In genomic region chr21:39533545-39534226, GRCh38 we compare ENCODE assay signal across 14 cellular contexts.
"Had no signal": no experiment of that assay in that cellular context is flagged by ENCODE, and none has a peak within 500 bp of the region (broad histone marks: within the 10 kb centered on the region; RNA-seq: fewer than 3 reads in every experiment).

No MANE protein-coding gene starts in this region.

- H3K27ac ChIP-seq: adrenal gland, neural progenitor cell had no signal

- H3K27ac Mint-ChIP-seq: stimulated activated naive CD8-positive, alpha-beta T cell treated with anti-CD3 and anti-CD28 coated beads, Interleukin-15, amount 100 ng/mL, for 72 hours had no signal

- ATAC-seq: activated CD4-positive, CD25-positive, alpha-beta regulatory T cell treated with anti-CD3 and anti-CD28 coated beads, Interleukin-2, amount 50 U/mL, for 24 hours; effector memory CD8-positive, alpha-beta T cell; stimulated activated naive CD8-positive, alpha-beta T cell treated with anti-CD3 and anti-CD28 coated beads, Interleukin-15, amount 100 ng/mL, for 72 hours had no signal

- H3K36me3 Mint-ChIP-seq: neural progenitor cell had no signal

- H3K27me3 ChIP-seq: adrenal gland, neural progenitor cell had no signal

- H3K4me1 ChIP-seq: adrenal gland had no signal

- H3K9me3 Mint-ChIP-seq: effector memory CD8-positive, alpha-beta T cell; stimulated activated naive CD8-positive, alpha-beta T cell treated with anti-CD3 and anti-CD28 coated beads, Interleukin-15, amount 100 ng/mL, for 72 hours had no signal

- H3K4me3 Mint-ChIP-seq: effector memory CD8-positive, alpha-beta T cell; neural progenitor cell; stimulated activated naive CD8-positive, alpha-beta T cell treated with anti-CD3 and anti-CD28 coated beads, Interleukin-15, amount 100 ng/mL, for 72 hours had no signal

- H3K4me1 Mint-ChIP-seq: stimulated activated naive CD8-positive, alpha-beta T cell treated with anti-CD3 and anti-CD28 coated beads, Interleukin-15, amount 100 ng/mL, for 72 hours had no signal

- H3K36me3 ChIP-seq: adrenal gland, neural progenitor cell had no signal

- H3K4me3 ChIP-seq: adrenal gland, neural progenitor cell had no signal

- H3K9me3 ChIP-seq: adrenal gland had no signal

- H2AFZ ChIP-seq: neural progenitor cell had no signal

- DNase-seq: activated CD4-positive, alpha-beta T cell treated with anti-CD3 and anti-CD28 coated beads, Interleukin-2, amount 50 U/mL, for 4 hours; activated naive CD4-positive, alpha-beta T cell treated with anti-CD3 and anti-CD28 coated beads, Interleukin-2, amount 50 U/mL, for 16 hours; activated T-cell treated with anti-CD3 and anti-CD28 coated beads, Interleukin-2, amount 50 U/mL, for 1 hour; adrenal gland; central memory CD4-positive, alpha-beta T cell; effector memory CD8-positive, alpha-beta T cell; erythroblast; hypothalamus; retina; stimulated activated CD4-positive, alpha-beta T cell treated with anti-CD3 and anti-CD28 coated beads, Interleukin-15, amount 100 ng/mL, for 24 hours; stimulated activated CD4-positive, alpha-beta T cell treated with anti-CD3 and anti-CD28 coated beads, Interleukin-4, amount 100 ng/mL, for 24 hours; stimulated activated naive CD8-positive, alpha-beta T cell treated with anti-CD3 and anti-CD28 coated beads, Interleukin-15, amount 100 ng/mL, for 72 hours had no signal

- H3K4me2 ChIP-seq: neural progenitor cell had no signal
